In the genomic region with DNA sequence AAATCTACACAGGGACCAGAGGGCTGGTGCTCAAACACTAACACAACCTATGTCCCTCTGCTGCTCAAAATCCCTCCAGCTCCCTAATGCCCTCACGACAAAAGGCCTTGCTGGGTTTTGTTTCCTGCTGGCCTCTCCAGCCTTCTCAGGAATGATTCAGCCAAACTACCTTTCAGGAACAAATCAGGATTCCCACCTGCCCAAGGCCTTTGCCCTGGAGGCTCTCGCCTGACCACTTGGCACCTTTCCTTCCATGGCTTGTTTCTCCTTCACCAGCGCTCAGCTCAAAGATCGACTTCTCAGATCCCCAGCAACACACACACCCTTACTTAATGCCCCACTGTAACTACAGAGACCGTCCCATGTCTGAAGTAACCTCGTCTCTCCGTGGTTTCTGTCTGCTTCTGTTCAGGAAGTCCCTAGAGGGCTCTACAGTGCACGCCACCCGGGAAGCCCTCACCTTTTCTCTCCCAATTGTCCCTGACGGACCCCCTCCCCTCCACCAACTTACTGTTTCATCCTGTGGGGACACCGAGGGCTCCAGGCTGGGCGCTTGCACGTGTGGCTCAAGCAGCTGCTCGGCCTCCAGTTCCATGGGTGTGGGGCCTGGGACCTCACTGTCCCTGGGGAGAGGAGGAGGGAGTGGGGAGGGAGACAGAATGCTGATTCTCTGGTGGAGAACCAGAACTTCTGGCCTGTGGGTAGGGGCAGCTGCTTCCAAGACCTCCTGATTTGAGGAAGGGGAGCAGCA, we compare ENCODE assay signal across 15 cellular contexts. TPM values are rescaled to one million over a fixed set of nuclear protein-coding genes. Genes with fewer than 3 reads are reported as not detected.
DNase-seq lines count a peak whose midpoint lies in the region; ATAC-seq and TF ChIP-seq lines count a peak whose summit lies in the region.
"Had no signal": no experiment of that assay in that cellular context is flagged by ENCODE, and none has a peak within 500 bp of the region (broad histone marks: within the 10 kb centered on the region; RNA-seq: fewer than 3 reads in every experiment).

No MANE protein-coding gene starts in this region.

- peak overlapping the region; percentile 8 for H3K27ac ChIP-seq in left ventricle myocardium inferior (replicated peaks)
- H3K27ac ChIP-seq in heart right ventricle: peak overlapping the region in 2 of 10 donors; percentile 7 to 12
- H3K27ac ChIP-seq in RWPE2 (ENCODE audit: poor library complexity, severe bottlenecking): no peak overlapping the region
- H3K27ac ChIP-seq in tibial nerve: peak overlapping the region in 3 of 4 donors; percentile 90 to 97 (median 97)

- peaks cover 5% of the 10 kb centered on the region for H3K36me3 Mint-ChIP-seq in memory B cell

- H3K27me3 ChIP-seq in left ventricle myocardium inferior (ENCODE audit: low read depth) (no peaks in the 10 kb centered on the region), heart right ventricle (peaks cover 0 to 70% (median 0%) of the 10 kb centered on the region in 7 donors), RWPE2 (ENCODE audit: insufficient read depth, poor library complexity, severe bottlenecking) (no peaks in the 10 kb centered on the region), tibial nerve (no peaks in the 10 kb centered on the region)

- H3K4me1 Mint-ChIP-seq in memory B cell: peaks cover 18% of the 10 kb centered on the region

- ATAC-seq in heart right ventricle (no peak), RWPE2 (ENCODE audit: low read depth) (no peak), memory B cell (ENCODE audit: low read depth) (no peak), GM21515 (IDR thresholded peaks at IDR 0.05; ENCODE audit: unreplicated experiment) (no peak), HG03342 (IDR thresholded peaks at IDR 0.05; ENCODE audit: unreplicated experiment) (no peak), GM18511 (IDR thresholded peaks at IDR 0.05; ENCODE audit: unreplicated experiment) (no peak)
- ATAC-seq: activated T-helper 17 cell treated with anti-CD3 and anti-CD28 coated beads, Interleukin-2, amount 50 U/mL, for 72 hours had no signal

- 75 to 76% methylated on average over 14 of the region's 14 CpGs for WGBS in heart right ventricle, 2 donors
- 72 to 74% methylated on average over 14 of the region's 14 CpGs for WGBS in tibial nerve, 2 donors

- no peaks in the 10 kb centered on the region for H3K9me3 Mint-ChIP-seq in memory B cell
- H3K9me3 Mint-ChIP-seq: activated T-helper 17 cell treated with anti-CD3 and anti-CD28 coated beads, Interleukin-2, amount 50 U/mL, for 72 hours had no signal

- DNase-seq in left ventricle myocardium inferior: no peak
- DNase-seq in heart right ventricle: no peak
- peak; percentile 47 for DNase-seq in RWPE2 (ENCODE audit: low spot score)
- DNase-seq in memory B cell (ENCODE audit: low spot score in 2 of 2): no peak
- no peak for DNase-seq in tibial nerve (ENCODE audit: low spot score in 2 of 2)
- DNase-seq: activated CD4-positive, alpha-beta T cell treated with anti-CD3 and anti-CD28 coated beads, Interleukin-2, amount 50 U/mL, for 48 hours; GOT3; NCI-H510A treated with DMSO at 0.1 percent for 48 hours; T1000 had no signal

- TF ChIP-seq EP300 in tibial nerve (IDR thresholded peaks at IDR 0.05): no peak

- H3K36me3 ChIP-seq in left ventricle myocardium inferior: peaks cover 45% of the 10 kb centered on the region
- peaks cover 0 to 61% (median 18%) of the 10 kb centered on the region in 9 donors for H3K36me3 ChIP-seq in heart right ventricle
- H3K36me3 ChIP-seq in RWPE2 (ENCODE audit: low read depth): peaks cover 13% of the 10 kb centered on the region
- H3K36me3 ChIP-seq in tibial nerve: peaks cover 0 to 41% (median 0%) of the 10 kb centered on the region in 3 donors

- H3K27me3 Mint-ChIP-seq in memory B cell: peaks cover 2% of the 10 kb centered on the region
- H3K27me3 Mint-ChIP-seq: activated T-helper 17 cell treated with anti-CD3 and anti-CD28 coated beads, Interleukin-2, amount 50 U/mL, for 72 hours had no signal

- H3K27ac Mint-ChIP-seq in memory B cell: peak overlapping the region; percentile 23
- H3K27ac Mint-ChIP-seq: activated T-helper 17 cell treated with anti-CD3 and anti-CD28 coated beads, Interleukin-2, amount 50 U/mL, for 72 hours had no signal

- no peaks in the 10 kb centered on the region for H3K9me3 ChIP-seq in left ventricle myocardium inferior (replicated peaks)
- H3K9me3 ChIP-seq in heart right ventricle: no peaks in the 10 kb centered on the region
- H3K9me3 ChIP-seq in RWPE2 (ENCODE audit: severe bottlenecking): no peaks in the 10 kb centered on the region
- H3K9me3 ChIP-seq in tibial nerve: no peaks in the 10 kb centered on the region
- H3K9me3 ChIP-seq: prostate gland had no signal

- intact Hi-C loops in left ventricle myocardium inferior (cut with micrococcal nuclease): no loop called here
- intact Hi-C loops in heart right ventricle (cut with DNase I): no loop called here

- H3K4me3 ChIP-seq in left ventricle myocardium inferior (no peak overlapping the region), heart right ventricle (no peak overlapping the region), RWPE2 (ENCODE audit: severe bottlenecking) (no peak overlapping the region), tibial nerve (no peak overlapping the region)

- H3K4me3 Mint-ChIP-seq in memory B cell: peak overlapping the region; percentile 24
- H3K4me3 Mint-ChIP-seq: activated T-helper 17 cell treated with anti-CD3 and anti-CD28 coated beads, Interleukin-2, amount 50 U/mL, for 72 hours had no signal

- TF ChIP-seq CTCF in left ventricle myocardium inferior (IDR thresholded peaks at IDR 0.05; ENCODE audit: borderline replicate concordance): no peak
- TF ChIP-seq CTCF in heart right ventricle (IDR thresholded peaks at IDR 0.05): no peak
- no peak for TF ChIP-seq CTCF in RWPE2 (IDR thresholded peaks at IDR 0.05; ENCODE audit: poor library complexity, severe bottlenecking)
- TF ChIP-seq CTCF in tibial nerve (IDR thresholded peaks at IDR 0.05): no peak

- no peak for TF ChIP-seq POLR2A in tibial nerve (IDR thresholded peaks at IDR 0.05)

- H3K4me1 ChIP-seq in left ventricle myocardium inferior: peaks cover 33% of the 10 kb centered on the region
- H3K4me1 ChIP-seq in heart right ventricle: peaks cover 4 to 32% (median 13%) of the 10 kb centered on the region in 9 donors
- no peaks in the 10 kb centered on the region for H3K4me1 ChIP-seq in RWPE2 (ENCODE audit: insufficient read depth, poor library complexity, severe bottlenecking)
- H3K4me1 ChIP-seq in tibial nerve: peaks cover 0 to 16% (median 8%) of the 10 kb centered on the region in 4 donors

RNA-seq across cellular contexts. Expression of a gene that starts 3.3 kb away (rescaled TPM):
- total RNA-seq in left ventricle myocardium inferior: 21.8 TPM
- total RNA-seq in heart right ventricle: 10 to 100 TPM; 16.8 to 24.5 (median 21.3) TPM
- polyA plus RNA-seq in heart right ventricle: 10 to 100 TPM; 15.5 to 29.3 TPM
- 10 to 100 TPM; 21.0 to 31.0 (median 22.9) TPM for total RNA-seq in tibial nerve

RNA-seq across cellular contexts. Expression of a gene that starts 10.0 kb away (rescaled TPM):
- 284 TPM for total RNA-seq in left ventricle myocardium inferior
- total RNA-seq in heart right ventricle: 100 to 1,000 TPM; 220 to 377 (median 296) TPM
- polyA plus RNA-seq in heart right ventricle: 100 to 1,000 TPM; 377 to 439 TPM
- total RNA-seq in tibial nerve: 10 to 100 TPM; 59.0 to 87.9 (median 77.4) TPM

RNA-seq across cellular contexts. Expression of a gene that starts 20.3 kb away (rescaled TPM):
- total RNA-seq in left ventricle myocardium inferior (69.2 TPM), heart right ventricle (10 to 100 TPM; 54.2 to 78.1 (median 69.3) TPM), tibial nerve (10 to 100 TPM; 28.4 to 75.0 (median 53.8) TPM)
- 10 to 100 TPM; 44.6 to 58.9 TPM for polyA plus RNA-seq in heart right ventricle

RNA-seq across cellular contexts. Expression of a gene that starts 39.1 kb away (rescaled TPM):
- not detected for total RNA-seq in left ventricle myocardium inferior
- not detected for total RNA-seq in heart right ventricle
- polyA plus RNA-seq in heart right ventricle: not detected
- not detected for total RNA-seq in tibial nerve
- total RNA-seq: liver had no signal
- polyA plus RNA-seq: liver had no signal

RNA-seq across cellular contexts. Expression of a gene that starts 41.6 kb away (rescaled TPM):
- total RNA-seq in left ventricle myocardium inferior (9.4 TPM), heart right ventricle (10 to 100 TPM in 2 of 10 donors, 1 to 10 TPM in 8; 5.2 to 13.5 (median 9.1) TPM), tibial nerve (10 to 100 TPM in 3 of 4 donors, 1 to 10 TPM in 1; 9.8 to 15.9 (median 13.7) TPM)
- 10 to 100 TPM in 1 of 2 donors, 1 to 10 TPM in 1; 5.3 to 11.4 TPM for polyA plus RNA-seq in heart right ventricle
